Comparison of ENCODE assay signal across 1 cellular context in the genomic region with DNA sequence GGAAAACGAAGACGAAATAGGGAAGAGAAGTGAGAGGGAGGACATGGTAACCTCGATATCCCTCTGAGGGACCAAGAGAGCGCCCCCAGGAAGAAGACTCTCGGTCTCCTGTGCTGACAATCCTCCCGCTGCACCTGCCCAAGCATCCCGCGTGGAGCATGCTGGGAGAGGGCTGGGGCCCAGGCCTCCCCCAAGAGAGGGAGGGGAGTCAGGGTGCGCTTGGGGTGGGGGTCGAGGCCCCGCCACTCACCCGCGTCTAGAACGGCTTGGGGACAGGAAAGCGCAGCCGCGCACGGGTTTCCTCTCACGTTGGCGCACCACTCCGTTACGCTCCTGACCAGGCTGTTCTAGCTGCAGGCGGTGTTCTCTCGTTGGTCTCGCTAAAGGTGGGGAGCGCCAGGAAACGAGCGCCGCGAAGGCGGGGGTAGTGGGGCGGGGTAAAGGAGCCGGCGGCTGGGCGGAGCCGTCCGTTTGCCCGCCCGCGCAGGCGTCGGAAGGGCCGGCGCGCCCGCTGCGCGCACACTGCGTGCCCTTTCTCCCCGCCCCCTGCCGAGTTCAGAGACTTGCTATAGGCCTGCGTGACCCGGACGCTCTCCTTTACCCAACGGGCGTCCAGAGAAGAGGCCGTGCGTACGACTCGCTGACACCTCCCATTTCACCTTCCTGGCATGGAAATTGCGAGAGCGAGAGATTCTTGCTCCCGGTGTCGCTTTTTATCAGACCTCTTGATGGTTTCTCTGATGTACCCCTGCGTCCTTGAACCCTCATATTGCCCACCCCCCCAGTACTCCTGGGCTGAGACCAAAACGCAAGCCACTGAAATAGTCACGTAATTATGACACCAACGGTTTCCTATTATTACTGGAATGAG.
TF ChIP-seq lines count a peak whose summit lies in the region.

C1GALT1C1 (minus strand) TSS at position 388 of the 871 bp plus-strand sequence. CDS start 2,888 bp downstream, outside the sequence.

TF ChIP-seq in WTC11, 78 proteins besides CTCF, POLR2A, EP300 and RAD21 (continued from another document):
- TF ChIP-seq ZBTB43 (CRISPR knock-in tag; IDR thresholded peaks at IDR 0.05) = 0 out of 2 replicates have a peak, but pooled peaks have one; percentile 29
